ENCODE assay signal across 32 cellular contexts in genomic region chr12:88889326-88890110, GRCh38.
DNase-seq lines count a peak whose midpoint lies in the region; ATAC-seq, FAIRE-seq and TF ChIP-seq lines count a peak whose summit lies in the region.
"Had no signal": no experiment of that assay in that cellular context is flagged by ENCODE, and none has a peak within 500 bp of the region (broad histone marks: within the 10 kb centered on the region; RNA-seq: fewer than 3 reads in every experiment).

No MANE protein-coding gene starts in this region.

- peak; percentile 66 for FAIRE-seq in GM19239 (lab: Jason Lieb, UNC)
- FAIRE-seq: G401.6, TTC549 had no signal

- ATAC-seq in HG03139 (IDR thresholded peaks at IDR 0.05; ENCODE audit: unreplicated experiment): no peak
- ATAC-seq: activated CD4-positive, CD25-positive, alpha-beta regulatory T cell treated with anti-CD3 and anti-CD28 coated beads, Interleukin-2, amount 50 U/mL, for 24 hours; CD8-positive, alpha-beta T cell; foreskin keratinocyte had no signal

- no peak overlapping the region for H2AFZ ChIP-seq in fibroblast of lung (ENCODE audit: low read length)

- H3K4me1 ChIP-seq in fibroblast of lung (ENCODE audit: control insufficient read depth, extremely low read depth, insufficient read depth, low read length): no peaks in the 10 kb centered on the region
- H3K4me1 ChIP-seq: foreskin keratinocyte, left ventricle myocardium inferior, pancreas, Peyer's patch, right atrium auricular region, thyroid gland had no signal

- no peaks in the 10 kb centered on the region for H3K79me2 ChIP-seq in fibroblast of lung (ENCODE audit: control insufficient read depth, insufficient read depth, low read length)

- no peaks in the 10 kb centered on the region for H3K36me3 ChIP-seq in fibroblast of lung (ENCODE audit: control insufficient read depth, insufficient read depth, low read length)
- H3K36me3 ChIP-seq: left ventricle myocardium inferior, pancreas, Peyer's patch, right atrium auricular region, SJCRH30, thyroid gland had no signal

- H4K20me1 ChIP-seq in fibroblast of lung (ENCODE audit: control insufficient read depth, extremely low read depth, insufficient read depth, low read length): no peaks in the 10 kb centered on the region

- H3K9me3 ChIP-seq in fibroblast of lung (ENCODE audit: control insufficient read depth, insufficient read depth, low read depth, low read length): no peaks in the 10 kb centered on the region
- H3K9me3 ChIP-seq: left ventricle myocardium inferior, pancreas, Peyer's patch, right atrium auricular region, SJCRH30, thyroid gland had no signal

- H3K4me3 ChIP-seq in fibroblast of lung (replicated peaks in 1 of 4; ENCODE audit: control extremely low read depth in 1 of 4, insufficient read depth in 1 of 4, low read depth in 3 of 4, low read length in 4 of 4) (no peak overlapping the region), skeletal muscle cell (ENCODE audit: low read depth, low read length) (no peak overlapping the region)
- H3K4me3 ChIP-seq: coronary artery, left ventricle myocardium inferior, pancreas, Peyer's patch, right atrium auricular region, SJCRH30, thyroid gland had no signal

- H3K27ac ChIP-seq in fibroblast of lung (ENCODE audit: insufficient read depth, low read length): no peak overlapping the region
- H3K27ac ChIP-seq: coronary artery, foreskin keratinocyte, left ventricle myocardium inferior, pancreas, Peyer's patch, right atrium auricular region, SJCRH30, thyroid gland had no signal

- TF ChIP-seq CTCF in fibroblast of lung (conservative IDR thresholded peaks at IDR 0.05 in 1 of 2, IDR thresholded peaks at IDR 0.05 in 1 of 2; ENCODE audit: low read depth in 1 of 2, low read length in 2 of 2): no peak

- H3K27me3 ChIP-seq in fibroblast of lung (ENCODE audit: control insufficient read depth, insufficient read depth, low read length): no peaks in the 10 kb centered on the region
- H3K27me3 ChIP-seq: foreskin keratinocyte, pancreas, Peyer's patch, right atrium auricular region, SJCRH30, thyroid gland had no signal

- H3K9ac ChIP-seq in fibroblast of lung (ENCODE audit: insufficient read depth, low read length): no peak overlapping the region

- DNase-seq in GM19239 (ENCODE audit: insufficient read length, low spot score) (no peak), amniotic epithelial cell (ENCODE audit: low read depth) (peak; percentile 13), fibroblast of lung (ENCODE audit: low read depth in 2 of 2) (peak; percentile 65 to 89), skeletal muscle cell (ENCODE audit: low read depth) (peak; percentile 26), hypothalamus (lab: John Stamatoyannopoulos, UW) (no peak), ureter (ENCODE audit: low spot score) (no peak)
- no peak for DNase-seq in stimulated activated CD4-positive, alpha-beta T cell treated with anti-CD3 and anti-CD28 coated beads, Interleukin-15, amount 100 ng/mL, for 24 hours
- DNase-seq: activated CD4-positive, alpha-beta memory T cell treated with anti-CD3 and anti-CD28 coated beads, Interleukin-2, amount 10 ng/mL, durations not matched to agents 7 days and 5 days; activated effector memory CD4-positive, alpha-beta T cell treated with anti-CD3 and anti-CD28 coated beads, Interleukin-2, amount 50 U/mL, for 16 hours; activated naive CD8-positive, alpha-beta T cell treated with anti-CD3 and anti-CD28 coated beads, Interleukin-2, amount 10 ng/mL, durations not matched to agents 7 days and 5 days; AML-193; CD8-positive, alpha-beta T cell; endodermal cell; foreskin keratinocyte; Karpas-422; left ventricle myocardium inferior; NCI-H1694 treated with DMSO at 0.1 percent for 48 hours; NCI-H2171; NCI-H524; nephron progenitor cell; NK-92 treated with Interleukin-12 subunit alpha and Interleukin-12 subunit beta, amount 100 ng/mL, for 24 hours; pancreas; Peyer's patch; stimulated activated naive CD4-positive, alpha-beta T cell treated with Interleukin-2 at 50 U/mL for 16 hours; thyroid gland had no signal

- no peak overlapping the region for H3K4me2 ChIP-seq in fibroblast of lung (ENCODE audit: extremely low read depth, insufficient read depth, low read length)

Comparison
In these comparisons a context has a peak if more than half of its experiments do, and no peak if none do; other contexts are left out.
1. DNase-seq: peak in amniotic epithelial cell (single experiment), fibroblast of lung (2 of 2) and skeletal muscle cell (single experiment); none in GM19239 (single experiment), hypothalamus (0 of 51), ureter (single experiment) and stimulated activated CD4-positive, alpha-beta T cell treated with anti-CD3 and anti-CD28 coated beads, Interleukin-15, amount 100 ng/mL, for 24 hours (single experiment).